26 cellular contexts compared by ENCODE assay signal in the genomic region with DNA sequence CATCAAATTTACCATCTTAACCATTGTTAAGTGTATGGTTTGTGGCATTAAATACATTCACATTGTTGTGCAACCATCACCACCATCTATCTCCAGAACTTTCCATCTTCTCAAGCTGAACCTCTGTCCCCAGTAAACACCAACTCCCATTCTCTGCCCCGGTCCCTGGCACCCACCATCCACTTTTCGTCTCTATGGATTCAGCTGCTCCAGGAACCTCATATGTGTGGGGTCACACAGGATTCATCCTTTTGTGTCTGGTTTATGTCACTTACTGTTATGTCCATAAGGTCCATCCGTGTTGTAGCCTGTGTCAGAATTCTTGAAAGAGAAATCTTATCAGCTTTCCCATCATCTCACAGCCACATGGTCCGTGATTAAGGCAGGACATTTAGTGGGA. TPM values are rescaled to one million over a fixed set of nuclear protein-coding genes. Genes with fewer than 3 reads are reported as not detected.
DNase-seq lines count a peak whose midpoint lies in the region; ATAC-seq and TF ChIP-seq lines count a peak whose summit lies in the region.
"Had no signal": no experiment of that assay in that cellular context is flagged by ENCODE, and none has a peak within 500 bp of the region (broad histone marks: within the 10 kb centered on the region; RNA-seq: fewer than 3 reads in every experiment).

No MANE protein-coding gene starts in this region.

- peaks cover 34% of the 10 kb centered on the region for H3K4me1 ChIP-seq in CD8-positive, alpha-beta T cell (ENCODE audit: insufficient read depth, low read length)
- H3K4me1 ChIP-seq in sigmoid colon, result peaks cover 0 to 30% (median 24%) of the 10 kb centered on the region in 4 donors

- no peaks in the 10 kb centered on the region for H3K36me3 ChIP-seq in CD8-positive, alpha-beta T cell (ENCODE audit: insufficient read depth, low read length)
- no peaks in the 10 kb centered on the region for H3K36me3 ChIP-seq in sigmoid colon
- H3K36me3 ChIP-seq: BE2C had no signal

- no peak overlapping the region for H3K4me3 ChIP-seq in CD8-positive, alpha-beta T cell (ENCODE audit: low read depth, low read length)
- no peak overlapping the region for H3K4me3 ChIP-seq in sigmoid colon

- TF ChIP-seq EP300 in sigmoid colon (IDR thresholded peaks at IDR 0.05), result no peak

- H3K36me3 Mint-ChIP-seq in T-helper 2 cell treated with Interferon-gamma antibody and Interleukin-4, amounts not matched to agents 5 μg/mL and 100 μg/mL, for 36 hours (ENCODE audit: low read depth), result no peaks in the 10 kb centered on the region
- peaks cover 8% of the 10 kb centered on the region for H3K36me3 Mint-ChIP-seq in CD8-positive, alpha-beta T cell
- peaks cover 0 to 3% (median 0%) of the 10 kb centered on the region in 3 donors for H3K36me3 Mint-ChIP-seq in immature natural killer cell

- no peaks in the 10 kb centered on the region for H3K27me3 ChIP-seq in CD8-positive, alpha-beta T cell (ENCODE audit: insufficient read depth, low read length)
- H3K27me3 ChIP-seq in sigmoid colon, result no peaks in the 10 kb centered on the region
- H3K27me3 ChIP-seq: BE2C had no signal

- H3K4me3 Mint-ChIP-seq in T-helper 2 cell treated with Interferon-gamma antibody and Interleukin-4, amounts not matched to agents 5 μg/mL and 100 μg/mL, for 36 hours, result no peak overlapping the region
- H3K4me3 Mint-ChIP-seq in CD8-positive, alpha-beta T cell, result no peak overlapping the region
- peak overlapping the region in 3 of 5 donors; percentile 11 to 33 (median 12) for H3K4me3 Mint-ChIP-seq in immature natural killer cell

- H3K27ac Mint-ChIP-seq in T-helper 2 cell treated with Interferon-gamma antibody and Interleukin-4, amounts not matched to agents 5 μg/mL and 100 μg/mL, for 36 hours, result peak overlapping the region; percentile 47
- peak overlapping the region; percentile 5 for H3K27ac Mint-ChIP-seq in CD8-positive, alpha-beta T cell
- peak overlapping the region in 2 of 6 donors; percentile 64 to 67 for H3K27ac Mint-ChIP-seq in immature natural killer cell

- peaks cover 3% of the 10 kb centered on the region for H3K27me3 Mint-ChIP-seq in T-helper 2 cell treated with Interferon-gamma antibody and Interleukin-4, amounts not matched to agents 5 μg/mL and 100 μg/mL, for 36 hours (ENCODE audit: low read depth)
- no peaks in the 10 kb centered on the region for H3K27me3 Mint-ChIP-seq in CD8-positive, alpha-beta T cell (ENCODE audit: low read depth)
- H3K27me3 Mint-ChIP-seq in immature natural killer cell (ENCODE audit: low read depth in 3 of 3), result peaks cover 2 to 11% (median 2%) of the 10 kb centered on the region in 3 donors

- no peaks in the 10 kb centered on the region for H3K4me1 Mint-ChIP-seq in T-helper 2 cell treated with Interferon-gamma antibody and Interleukin-4, amounts not matched to agents 5 μg/mL and 100 μg/mL, for 36 hours (ENCODE audit: low read depth)
- H3K4me1 Mint-ChIP-seq in CD8-positive, alpha-beta T cell (ENCODE audit: low read depth), result peaks cover 35% of the 10 kb centered on the region
- H3K4me1 Mint-ChIP-seq in immature natural killer cell, result peaks cover 20 to 24% of the 10 kb centered on the region in 2 donors

- TF ChIP-seq CTCF in CD8-positive, alpha-beta T cell (IDR thresholded peaks at IDR 0.05), result no peak
- no peak for TF ChIP-seq CTCF in sigmoid colon (IDR thresholded peaks at IDR 0.05)

- H3K27ac ChIP-seq in CD8-positive, alpha-beta T cell (ENCODE audit: low read depth, low read length), result no peak overlapping the region
- H3K27ac ChIP-seq in sigmoid colon (no peak overlapping the region), substantia nigra (ENCODE audit: low read depth, low read length, poor library complexity, severe bottlenecking) (no peak overlapping the region)
- H3K27ac ChIP-seq: 22Rv1, KMS-11 had no signal

- no peaks in the 10 kb centered on the region for H3K9me3 ChIP-seq in CD8-positive, alpha-beta T cell (ENCODE audit: low read length)
- H3K9me3 ChIP-seq in sigmoid colon, result peaks cover 0 to 3% (median 0%) of the 10 kb centered on the region in 4 donors
- H3K9me3 ChIP-seq: BE2C had no signal

- no peak for ATAC-seq in CD8-positive, alpha-beta T cell

- no peak for DNase-seq in T-helper 2 cell treated with Interferon-gamma antibody and Interleukin-4, amounts not matched to agents 5 μg/mL and 100 μg/mL, for 36 hours (ENCODE audit: low spot score)
- DNase-seq in T-helper 2 cell, result no peak
- DNase-seq in CD8-positive, alpha-beta T cell, result no peak
- no peak for DNase-seq in immature natural killer cell
- peak; percentile 6 for DNase-seq in sigmoid colon
- no peak for DNase-seq in substantia nigra (lab: John Stamatoyannopoulos, UW)
- DNase-seq in NCI-H1694 (lab: John Stamatoyannopoulos, UW), result no peak
- no peak for DNase-seq in NCI-H146 (lab: John Stamatoyannopoulos, UW)
- DNase-seq: BE2C, Calu3, DMS79 treated with DMSO at 0.1 percent for 48 hours, GF-D8, GOT3, HCEC 1CT, IMR-90, MM.1S, NCI-H1048, NCI-H1417, NCI-H187, NCI-H2171 treated with DMSO at 0.1 percent for 48 hours, NCI-H446, NCI-H524 treated with DMSO at 0.1 percent for 48 hours, NCI-H774, SIG-M5 had no signal

- CTCF ChIA-PET in CD8-positive, alpha-beta T cell (lab: Charles Lee), result interaction anchor here (3.8 kb wide), 1 partner anchor 12 kb away, joined by 30 read pairs; no protein-coding TSS in a partner anchor

- WGBS in sigmoid colon, 2 donors, result 89 to 93% methylated on average over 4 of the region's 4 CpGs

- intact Hi-C loops in CD8-positive, alpha-beta T cell (cut with DNase I, micrococcal nuclease), result loop anchor here in 1 of 2 experiments (5.0 kb wide), 1 partner anchor 54 kb away; no protein-coding TSS in a partner anchor
- intact Hi-C loops in sigmoid colon (cut with DNase I), result no loop called here

- POLR2A ChIA-PET in CD8-positive, alpha-beta T cell (lab: Charles Lee), result interaction anchor here (1.2 to 5.3 kb wide), 2 partner anchors 9 to 14 kb away, joined by 3 to 48 read pairs; a partner anchor contains a TSS

- no peak for TF ChIP-seq POLR2A in sigmoid colon (IDR thresholded peaks at IDR 0.05)

- H3K9me3 Mint-ChIP-seq in T-helper 2 cell treated with Interferon-gamma antibody and Interleukin-4, amounts not matched to agents 5 μg/mL and 100 μg/mL, for 36 hours, result no peaks in the 10 kb centered on the region
- H3K9me3 Mint-ChIP-seq in CD8-positive, alpha-beta T cell, result no peaks in the 10 kb centered on the region
- H3K9me3 Mint-ChIP-seq in immature natural killer cell, result peaks cover 0 to 10% (median under 1%) of the 10 kb centered on the region in 6 donors

RNA-seq across cellular contexts. Expression of a gene that starts 16.3 kb away (rescaled TPM):
- total RNA-seq in CD8-positive, alpha-beta T cell, result 100 to 1,000 TPM; 145 to 147 TPM
- polyA plus RNA-seq in immature natural killer cell (100 to 1,000 TPM; 132 to 223 (median 200) TPM), sigmoid colon (1 to 10 TPM in 1 of 3 donors, not detected in 2; 4.6 TPM)
- 1 to 10 TPM in 2 of 4 donors, under 1 TPM in 2; 0.81 to 5.3 (median 0.95) TPM for total RNA-seq in sigmoid colon
- total RNA-seq: Calu3, IMR-90 had no signal

RNA-seq across cellular contexts. Expression of a gene that starts 16.4 kb away (rescaled TPM):
- 10 to 100 TPM; 38.2 to 40.2 TPM for total RNA-seq in CD8-positive, alpha-beta T cell
- polyA plus RNA-seq in immature natural killer cell, result 10 to 100 TPM; 36.3 to 57.5 (median 36.6) TPM
- total RNA-seq in sigmoid colon, result under 1 TPM in 2 of 4 donors, not detected in 2; 0.68 to 0.71 TPM
- 1 to 10 TPM in 1 of 3 donors, not detected in 2; 6.2 TPM for polyA plus RNA-seq in sigmoid colon
- total RNA-seq: Calu3, IMR-90 had no signal
- polyA plus RNA-seq: IMR-90 had no signal

RNA-seq across cellular contexts. Expression of a gene that starts 47.7 kb away (rescaled TPM):
- not detected for total RNA-seq in CD8-positive, alpha-beta T cell
- 10 to 100 TPM in 2 of 3 donors, 1 to 10 TPM in 1; 9.7 to 60.0 (median 18.2) TPM for polyA plus RNA-seq in immature natural killer cell
- total RNA-seq in sigmoid colon, result under 1 TPM in 2 of 4 donors, not detected in 2; 0.28 to 0.33 TPM
- 1 to 10 TPM; 1.2 to 4.8 (median 1.4) TPM for polyA plus RNA-seq in sigmoid colon
- total RNA-seq: Calu3, IMR-90 had no signal
- polyA plus RNA-seq: IMR-90 had no signal

RNA-seq across cellular contexts. Expression of a gene that starts 59.0 kb away (rescaled TPM):
- total RNA-seq in CD8-positive, alpha-beta T cell, result 100 to 1,000 TPM; 165 to 166 TPM
- polyA plus RNA-seq in immature natural killer cell (10 to 100 TPM; 33.1 to 56.9 (median 49.7) TPM), sigmoid colon (100 to 1,000 TPM in 1 of 3 donors, 10 to 100 TPM in 2; 67.9 to 313 (median 90.6) TPM)
- total RNA-seq in sigmoid colon, result 100 to 1,000 TPM; 401 to 625 (median 493) TPM

Comparison
In these comparisons a context has a peak if more than half of its experiments do, and no peak if none do; other contexts are left out.
1. H3K4me3 Mint-ChIP-seq: peak in immature natural killer cell (3 of 5); none in T-helper 2 cell treated with Interferon-gamma antibody and Interleukin-4, amounts not matched to agents 5 μg/mL and 100 μg/mL, for 36 hours (single experiment) and CD8-positive, alpha-beta T cell (single experiment).
2. RNA of a gene that starts 16.3 kb away (total RNA-seq): 145 to 147 TPM in CD8-positive, alpha-beta T cell; 0.81 to 5.3 TPM in sigmoid colon; every median in the first group is over 10 times any median in the second.
3. RNA of a gene that starts 16.4 kb away (total RNA-seq): 38.2 to 40.2 TPM in CD8-positive, alpha-beta T cell; 0.68 to 0.71 TPM in sigmoid colon; every median in the first group is over 10 times any median in the second.